Comparison of ENCODE assay signal across 8 cellular contexts in the genomic region with DNA sequence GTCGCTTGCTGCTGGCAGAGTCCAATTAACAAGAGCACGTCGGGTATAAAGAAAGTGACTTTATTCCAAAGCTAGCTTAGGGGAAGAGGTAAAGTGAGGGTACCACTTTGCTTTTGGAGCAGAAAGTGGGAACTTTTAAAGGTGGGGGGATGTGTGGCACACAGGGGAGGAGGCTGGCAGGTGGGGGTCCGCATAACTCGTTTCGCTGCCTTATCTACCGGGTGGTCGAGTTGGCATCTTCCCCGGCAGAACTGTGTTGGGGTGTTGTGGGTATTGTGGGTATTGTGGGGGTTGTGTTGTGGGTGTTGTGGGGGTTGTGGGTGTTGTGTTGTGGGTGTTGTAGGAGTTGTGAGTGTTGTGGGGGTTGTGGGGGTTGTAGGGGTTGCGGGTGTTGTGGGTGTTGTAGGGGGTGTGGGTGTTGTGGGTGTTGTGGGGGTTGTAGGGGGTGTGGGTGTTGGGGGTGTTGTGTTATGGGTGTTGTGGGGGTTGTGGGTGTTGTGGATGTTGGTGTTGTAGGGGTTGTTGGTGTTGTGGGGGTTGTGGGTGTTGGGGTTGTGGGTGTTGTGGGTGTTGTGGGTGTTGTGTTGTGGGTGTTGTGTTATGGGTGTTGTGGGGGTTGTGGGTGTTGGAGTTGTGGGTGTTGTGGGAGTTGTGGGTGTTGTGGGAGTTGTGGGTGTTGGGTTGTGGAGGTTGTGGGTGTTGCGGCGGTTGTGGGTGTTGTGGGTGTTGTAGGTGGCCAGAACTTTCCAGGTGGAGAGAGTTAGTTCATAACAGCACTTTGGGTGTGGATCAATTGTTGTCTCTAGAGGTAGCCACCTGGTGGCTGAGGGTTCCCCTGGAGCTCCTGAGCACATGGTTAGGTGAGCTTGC. TPM values are rescaled to one million over a fixed set of nuclear protein-coding genes. Genes with fewer than 3 reads are reported as not detected.
DNase-seq lines count a peak whose midpoint lies in the region; ATAC-seq, FAIRE-seq and TF ChIP-seq lines count a peak whose summit lies in the region.
"Had no signal": no experiment of that assay in that cellular context is flagged by ENCODE, and none has a peak within 500 bp of the region (broad histone marks: within the 10 kb centered on the region; RNA-seq: fewer than 3 reads in every experiment).

No MANE protein-coding gene starts in this region.

- no TSS peak for BruUV-seq in HCT116 (replicated peaks; lab: Mats Ljungman, UMichigan)

- H4K20me1 ChIP-seq in HCT116 (ENCODE audit: insufficient read depth) (no peaks in the 10 kb centered on the region), H1 (replicated peaks in 1 of 2; ENCODE audit: control insufficient read depth in 1 of 2, insufficient read depth in 2 of 2, low read length in 2 of 2) (peaks cover 0 to 2% of the 10 kb centered on the region in 2 experiments)

- no peaks in the 10 kb centered on the region for H3K27me3 ChIP-seq in HCT116 (ENCODE audit: insufficient read depth, low read length)
- peaks cover 0 to 4% (median 0%) of the 10 kb centered on the region in 4 experiments; a peak in 2 of 7 replicates for H3K27me3 ChIP-seq in H1 (replicated peaks in 1 of 4; ENCODE audit: control insufficient read depth in 3 of 4, extremely low read depth in 1 of 4, insufficient read depth in 3 of 4, low read length in 3 of 4)
- no peaks in the 10 kb centered on the region for H3K27me3 ChIP-seq in brain microvascular endothelial cell (replicated peaks)

- WGBS in H1 (ENCODE audit: extremely low coverage in 1 of 2, insufficient coverage in 1 of 2, insufficient read length in 1 of 2, insufficient replicate concordance in 2 of 2, low coverage in 1 of 2, low lambda C conversion rate in 2 of 2, missing lambda C conversion rate in 1 of 2), 2 experiments = 95% methylated on average over 11 of the region's 12 CpGs; no CpG with 5 or more reads in 1 of the 2 experiments

- H3K9me3 ChIP-seq in HCT116 (ENCODE audit: control insufficient read depth in 1 of 2, insufficient read depth in 1 of 2, low read depth in 1 of 2, low read length in 2 of 2) = peaks cover 0 to 2% of the 10 kb centered on the region in 2 experiments; a peak in 1 of 4 replicates
- no peaks in the 10 kb centered on the region for H3K9me3 ChIP-seq in H1 (ENCODE audit: insufficient read depth in 2 of 2, low read depth in 1 of 2, low read length in 1 of 2)

- H3K4me3 ChIP-seq in HCT116 (replicated peaks in 1 of 2; ENCODE audit: low read depth in 1 of 2, low read length in 2 of 2) (no peak overlapping the region), H1 (ENCODE audit: extremely low read depth in 1 of 4, insufficient read depth in 2 of 4, low read depth in 3 of 4, low read length in 4 of 4) (no peak overlapping the region), brain microvascular endothelial cell (ENCODE audit: low read depth, low read length) (no peak overlapping the region)

- no peak overlapping the region for H2BK20ac ChIP-seq in H1 (ENCODE audit: low read length)

- H3K4me1 ChIP-seq in HCT116 (ENCODE audit: control insufficient read depth in 1 of 2, insufficient read depth in 2 of 2, low read length in 2 of 2) (peaks cover 8 to 13% of the 10 kb centered on the region in 2 experiments), H1 (replicated peaks in 1 of 4; ENCODE audit: control insufficient read depth in 3 of 4, insufficient read depth in 4 of 4, low read length in 3 of 4) (peaks cover 3 to 23% (median 14%) of the 10 kb centered on the region in 4 experiments)

- peak overlapping the region; percentile 73 for H3K56ac ChIP-seq in H1 (replicated peaks; ENCODE audit: insufficient read length, low read depth, low read length)

- H3K36me3 ChIP-seq in HCT116 (ENCODE audit: control insufficient read depth in 1 of 2, insufficient read depth in 2 of 2, low read length in 2 of 2) = no peaks in the 10 kb centered on the region; a peak in 1 of 4 replicates
- no peaks in the 10 kb centered on the region for H3K36me3 ChIP-seq in H1 (ENCODE audit: control insufficient read depth in 2 of 4, insufficient read depth in 4 of 4, low read length in 3 of 4)
- H3K36me3 ChIP-seq in brain microvascular endothelial cell (replicated peaks) = no peaks in the 10 kb centered on the region

- H2BK15ac ChIP-seq in H1 (ENCODE audit: low read length) = no peak overlapping the region

- no peak overlapping the region for H3K4ac ChIP-seq in H1 (replicated peaks; ENCODE audit: insufficient read length, low read depth, low read length)

- no peaks in the 10 kb centered on the region for H3K36me3 Mint-ChIP-seq in WTC11
- H3K36me3 Mint-ChIP-seq in stimulated activated memory B cell treated with anti-CD40 and anti-IgM and Interleukin-4, amounts not matched to agents 10 μg/mL and 1 μg/mL and 100 μg/mL, for 72 hours = peaks cover 13% of the 10 kb centered on the region

- no peak for TF ChIP-seq EP300 in H1 (IDR thresholded peaks at IDR 0.05; ENCODE audit: borderline replicate concordance in 1 of 2, low read depth in 2 of 2, low read length in 2 of 2)

- TF ChIP-seq CTCF in HCT116 (IDR thresholded peaks at IDR 0.05 in 2 of 3, conservative IDR thresholded peaks at IDR 0.05 in 1 of 3; ENCODE audit: borderline replicate concordance in 1 of 3, insufficient read depth in 1 of 3, low read depth in 2 of 3, low read length in 2 of 3) = peak in 2 of 3 experiments; percentile 19 to 25; a peak in 1 of 6 replicates
- TF ChIP-seq CTCF in WTC11 (IDR thresholded peaks at IDR 0.05) = no peak
- TF ChIP-seq CTCF in H1 (IDR thresholded peaks at IDR 0.05; ENCODE audit: control extremely low read depth in 1 of 3, insufficient read depth in 1 of 3, low read depth in 1 of 3, low read length in 3 of 3) = no peak
- no peak for TF ChIP-seq CTCF in brain microvascular endothelial cell (IDR thresholded peaks at IDR 0.05; ENCODE audit: low read depth, low read length, missing control alignments)

- peaks cover 2% of the 10 kb centered on the region; the same call in 1 of the 2 replicates for H3K79me1 ChIP-seq in H1 (ENCODE audit: low read depth, low read length)

- POLR2A ChIA-PET in HCT116 (lab: Charles Lee) = interaction anchor here (0.7 kb wide), 1 partner anchor 49 kb away, joined by 3 read pairs; no protein-coding TSS in a partner anchor
- POLR2A ChIA-PET in WTC11 (lab: Charles Lee) = no interaction called here
- POLR2A ChIA-PET in H1 (lab: Charles Lee; ENCODE audit: partially characterized antibody) = no interaction called here

- no peak overlapping the region for H3K9ac ChIP-seq in HCT116 (ENCODE audit: low read length)
- H3K9ac ChIP-seq in H1 (replicated peaks in 1 of 4; ENCODE audit: extremely low read depth in 1 of 4, low read depth in 3 of 4, low read length in 3 of 4) = no peak overlapping the region

- ATAC-seq in HCT116 (peak; percentile 58), WTC11 (no peak), GM18505 (IDR thresholded peaks at IDR 0.05; ENCODE audit: unreplicated experiment) (no peak)
- no peak for ATAC-seq in stimulated activated memory B cell treated with anti-CD40 and anti-IgM and Interleukin-4, amounts not matched to agents 10 μg/mL and 1 μg/mL and 100 μg/mL, for 72 hours

- H4K8ac ChIP-seq in H1 (ENCODE audit: extremely low read depth, insufficient read depth, low read length) = no peak overlapping the region

- no peak overlapping the region for H3K4me3 Mint-ChIP-seq in WTC11
- peak overlapping the region; percentile 82 for H3K4me3 Mint-ChIP-seq in stimulated activated memory B cell treated with anti-CD40 and anti-IgM and Interleukin-4, amounts not matched to agents 10 μg/mL and 1 μg/mL and 100 μg/mL, for 72 hours

- H3K9me3 Mint-ChIP-seq in WTC11 = no peaks in the 10 kb centered on the region
- H3K9me3 Mint-ChIP-seq in stimulated activated memory B cell treated with anti-CD40 and anti-IgM and Interleukin-4, amounts not matched to agents 10 μg/mL and 1 μg/mL and 100 μg/mL, for 72 hours = no peaks in the 10 kb centered on the region

- peak; percentile 15 for DNase-seq in HCT116 (ENCODE audit: low read depth, low spot score)
- no peak for DNase-seq in WTC11 (ENCODE audit: low spot score)
- no peak for DNase-seq in H1 (ENCODE audit: low read depth in 1 of 2, low spot score in 2 of 2)
- DNase-seq in brain microvascular endothelial cell = no peak
- no peak for DNase-seq in germinal center (ENCODE audit: low spot score)
- DNase-seq: hippocampal formation had no signal

- no peak overlapping the region for H3K23ac ChIP-seq in H1 (ENCODE audit: insufficient read length)

- FAIRE-seq in H1 (lab: Jason Lieb, UNC) = no peak

- H3K4me2 ChIP-seq in HCT116 (ENCODE audit: low read length) (0 out of 2 replicates have a peak overlapping the region, but pooled peaks have one; percentile 3), H1 (ENCODE audit: insufficient read depth in 1 of 2, low read depth in 2 of 2, low read length in 2 of 2) (no peak overlapping the region)

- no peak overlapping the region for H2AK5ac ChIP-seq in H1 (ENCODE audit: low read depth, low read length)

- H3K23me2 ChIP-seq in H1 (ENCODE audit: low read depth, low read length) = peaks cover 8% of the 10 kb centered on the region

- peaks cover 27% of the 10 kb centered on the region for H3K4me1 Mint-ChIP-seq in WTC11
- peaks cover 64% of the 10 kb centered on the region for H3K4me1 Mint-ChIP-seq in stimulated activated memory B cell treated with anti-CD40 and anti-IgM and Interleukin-4, amounts not matched to agents 10 μg/mL and 1 μg/mL and 100 μg/mL, for 72 hours

- H2AFZ ChIP-seq in HCT116 (ENCODE audit: low read depth, low read length, poor library complexity, severe bottlenecking) (no peak overlapping the region), H1 (ENCODE audit: low read length) (no peak overlapping the region)

- CTCF ChIA-PET in HCT116 (lab: Charles Lee) = interaction anchor here (0.6 kb wide), 1 partner anchor 880 kb away, joined by 3 read pairs; no protein-coding TSS in a partner anchor
- CTCF ChIA-PET in WTC11 (lab: Charles Lee) = interaction anchor here (0.6 to 1.0 kb wide), 3 partner anchors 22 to 1259 kb away, joined by 3 to 4 read pairs (median 4); no protein-coding TSS in a partner anchor
- CTCF ChIA-PET in H1 (lab: Charles Lee; ENCODE audit: partially characterized antibody) = interaction anchor here (0.6 to 2.3 kb wide), 6 partner anchors 13 to 107 kb away, joined by 3 to 12 read pairs (median 3); no protein-coding TSS in a partner anchor

- no peak overlapping the region for H2BK120ac ChIP-seq in H1 (replicated peaks; ENCODE audit: low read depth, low read length)

- 0 out of 2 replicates have a peak overlapping the region, but pooled peaks have one; percentile 64 for H3K27ac Mint-ChIP-seq in WTC11
- H3K27ac Mint-ChIP-seq in stimulated activated memory B cell treated with anti-CD40 and anti-IgM and Interleukin-4, amounts not matched to agents 10 μg/mL and 1 μg/mL and 100 μg/mL, for 72 hours = peak overlapping the region; percentile 60

- H3K79me2 ChIP-seq in HCT116 (ENCODE audit: insufficient read depth, low read length) (peaks cover 22% of the 10 kb centered on the region), H1 (ENCODE audit: control insufficient read depth in 1 of 2, insufficient read depth in 2 of 2, low read length in 2 of 2) (no peaks in the 10 kb centered on the region)

- no peak for TF ChIP-seq POLR2A in HCT116 (IDR thresholded peaks at IDR 0.05; ENCODE audit: borderline replicate concordance, extremely low read depth, insufficient read depth, insufficient read length)
- TF ChIP-seq POLR2A in H1 (IDR thresholded peaks at IDR 0.05; ENCODE audit: control extremely low read depth in 1 of 2, low read depth in 2 of 2, low read length in 2 of 2) = no peak
- TF ChIP-seq POLR2A in GM18505 (IDR thresholded peaks at IDR 0.05; ENCODE audit: borderline replicate concordance, extremely low read depth, insufficient read depth, insufficient read length) = no peak

- intact Hi-C loops in HCT116 (cut with micrococcal nuclease) = no loop called here

- no peak overlapping the region for H4K91ac ChIP-seq in H1 (replicated peaks; ENCODE audit: insufficient read length, low read length)

- peak overlapping the region; percentile 44; the same call in 1 of the 2 replicates for H2BK5ac ChIP-seq in H1 (ENCODE audit: low read depth, low read length)

- no peaks in the 10 kb centered on the region for H3K27me3 Mint-ChIP-seq in WTC11 (ENCODE audit: low read depth)
- no peaks in the 10 kb centered on the region for H3K27me3 Mint-ChIP-seq in stimulated activated memory B cell treated with anti-CD40 and anti-IgM and Interleukin-4, amounts not matched to agents 10 μg/mL and 1 μg/mL and 100 μg/mL, for 72 hours

- no peak overlapping the region for H3K18ac ChIP-seq in H1 (ENCODE audit: extremely low read depth, low read length)

- no peak; the same call in 1 of the 2 replicates for TF ChIP-seq RAD21 in HCT116 (IDR thresholded peaks at IDR 0.05; ENCODE audit: low read depth)
- no peak for TF ChIP-seq RAD21 in H1 (IDR thresholded peaks at IDR 0.05 in 1 of 2, conservative IDR thresholded peaks at IDR 0.05 in 1 of 2; ENCODE audit: low read depth in 2 of 2, low read length in 2 of 2)

- RAD21 ChIA-PET in HCT116 (lab: Charles Lee; ENCODE audit: low non-redundant PET in 1 of 2, low total read pairs in 2 of 2, uncharacterized antibody in 2 of 2, unreplicated experiment in 2 of 2) = interaction anchor here (0.7 to 0.8 kb wide), 3 partner anchors 17 to 38 kb away, joined by 3 to 4 read pairs (median 3); no protein-coding TSS in a partner anchor

- no peaks in the 10 kb centered on the region for H3K9me2 ChIP-seq in HCT116 (ENCODE audit: insufficient read depth)

- H3K14ac ChIP-seq in H1 (ENCODE audit: insufficient read length) = no peak overlapping the region

- H2BK12ac ChIP-seq in H1 (ENCODE audit: low read depth, low read length) = no peak overlapping the region

- H3K27ac ChIP-seq in HCT116 (ENCODE audit: low read depth, low read length) (no peak overlapping the region), H1 (ENCODE audit: low read depth, low read length) (no peak overlapping the region; the same call in 1 of the 2 replicates), brain microvascular endothelial cell (no peak overlapping the region)

- in situ Hi-C loops in brain microvascular endothelial cell (cut with HindIII; ENCODE audit: low pct_ligation_motif_present, low sequenced_read_pairs) = no loop called here

- H4K5ac ChIP-seq in H1 (ENCODE audit: insufficient read length, low read depth, low read length) = no peak overlapping the region

RNA-seq across cellular contexts. Expression of a gene that starts 52.7 kb away (rescaled TPM):
- 54.1 TPM for total RNA-seq in HCT116 (2021; ENCODE audit: unreplicated experiment)
- polyA plus RNA-seq in HCT116 (2012) = 32.3 and 38.2 TPM in 2 replicates
- 5.6 to 9.7 TPM (median 9.4 TPM) in 3 replicates for total RNA-seq in WTC11 (2021)
- total RNA-seq in H1 (2021; fragmentation: NEBNext Ultra II Directional; extraction: Animal tissue kit (Norgen Biotek cat#: 25700)) = 5.8 and 5.9 TPM in 2 replicates
- 6.7 and 7.3 TPM in 2 replicates for polyA plus RNA-seq in H1 (2011; rRNA removed)
- polyA plus RNA-seq in H1 (2011; cell fraction: cytosol; rRNA removed) = 5.3 TPM
- polyA plus RNA-seq in H1 (2011; cell fraction: nucleus; rRNA removed) = 8.9 TPM
- polyA plus RNA-seq in H1 (2012, experiment 1 of 2) = 5.0 to 8.9 TPM (median 7.8 TPM) in 4 replicates
- polyA plus RNA-seq in H1 (2012, experiment 2 of 2) = 4.7 TPM
- polyA plus RNA-seq in H1 (2013, experiment 1 of 2) = 7.3 TPM
- 8.3 TPM for polyA plus RNA-seq in H1 (2013, experiment 2 of 2)
- 8.1 and 15.0 TPM in 2 replicates for polyA minus RNA-seq in H1 (2011; rRNA and poly(A)+ RNA removed)
- polyA minus RNA-seq in H1 (2011; cell fraction: cytosol; rRNA and poly(A)+ RNA removed) = 8.5 TPM
- 10.8 TPM for polyA minus RNA-seq in H1 (2011; cell fraction: nucleus; rRNA and poly(A)+ RNA removed)

Comparison
In these comparisons a context has a peak if more than half of its experiments do, and no peak if none do; other contexts are left out.
1. CTCF ChIP-seq: peak in HCT116 (2 of 3); none in WTC11 (single experiment), H1 (0 of 3) and brain microvascular endothelial cell (single experiment).